Comparison of ENCODE assay signal across 12 cellular contexts in the genomic region with DNA sequence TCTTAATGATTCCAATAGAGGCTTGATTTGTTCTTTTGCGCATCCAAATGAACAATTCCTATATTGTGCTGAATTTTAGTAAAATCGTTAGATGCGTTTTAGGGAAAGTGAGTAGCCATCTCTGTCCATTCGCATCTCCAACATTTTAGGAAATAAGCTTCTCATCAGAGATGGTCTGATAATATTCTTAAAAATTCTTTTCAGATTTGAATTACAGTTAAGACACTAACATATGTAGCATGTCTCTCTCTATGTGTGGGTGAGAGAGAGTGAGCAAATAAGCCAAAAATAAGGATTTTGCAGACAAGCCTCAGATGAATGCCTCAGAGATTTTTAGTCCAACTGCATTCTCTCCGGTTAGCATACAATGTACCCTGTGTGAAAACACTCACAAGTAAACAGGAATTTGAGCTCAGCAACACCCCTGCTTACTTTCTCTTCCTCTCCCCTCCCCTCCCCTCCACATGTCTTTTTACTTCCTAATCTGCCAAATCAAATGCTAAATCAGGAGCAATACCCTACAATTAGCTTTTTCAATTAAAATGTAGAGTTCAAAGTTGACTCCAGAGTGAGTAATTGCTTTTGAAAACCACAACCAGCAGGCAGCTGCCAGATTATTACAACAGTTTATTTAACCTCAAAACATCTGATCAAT.
A peak's percentile ranks its signal among the peaks of the same experiment; 100 is the strongest.
DNase-seq lines count a peak whose midpoint lies in the region; ATAC-seq and TF ChIP-seq lines count a peak whose summit lies in the region.
"Had no signal": no experiment of that assay in that cellular context is flagged by ENCODE, and none has a peak within 500 bp of the region (broad histone marks: within the 10 kb centered on the region; RNA-seq: fewer than 3 reads in every experiment).

No MANE protein-coding gene starts in this region.

- intact Hi-C loops in vagina (cut with DNase I), result loop anchor here (5.0 kb wide), 1 partner anchor 380 kb away; a partner anchor contains a TSS

- TF ChIP-seq CTCF in coronary artery (IDR thresholded peaks at IDR 0.05) (no peak), liver (IDR thresholded peaks at IDR 0.05; ENCODE audit: low read depth, low read length, missing input control) (no peak), vagina (IDR thresholded peaks at IDR 0.05) (no peak)

- no peaks in the 10 kb centered on the region for H3K36me3 ChIP-seq in liver (ENCODE audit: control insufficient read depth in 4 of 4, insufficient read depth in 3 of 4, low read depth in 1 of 4, low read length in 3 of 4)
- H3K36me3 ChIP-seq in vagina, result no peaks in the 10 kb centered on the region
- H3K36me3 ChIP-seq in effector memory CD4-positive, alpha-beta T cell (ENCODE audit: control insufficient read depth, insufficient read depth, low read length), result no peaks in the 10 kb centered on the region
- H3K36me3 ChIP-seq: prostate gland had no signal

- H3K4me3 ChIP-seq in coronary artery, result peak overlapping the region; percentile 38
- H3K4me3 ChIP-seq in liver (ENCODE audit: low read depth in 1 of 3, low read length in 3 of 3), result peak overlapping the region in 1 of 3 donors; percentile 2
- H3K4me3 ChIP-seq in vagina, result no peak overlapping the region
- H3K4me3 ChIP-seq in effector memory CD4-positive, alpha-beta T cell (ENCODE audit: insufficient read depth, low read depth, low read length, poor library complexity, severe bottlenecking), result no peak overlapping the region
- H3K4me3 ChIP-seq: prostate gland had no signal

- TF ChIP-seq POLR2A in vagina (IDR thresholded peaks at IDR 0.05), result no peak

- H3K27ac ChIP-seq in coronary artery (peak overlapping the region; percentile 25 to 76), liver (ENCODE audit: low read depth in 1 of 2, low read length in 2 of 2) (peak overlapping the region; percentile 5 to 34), vagina (peak overlapping the region; percentile 15)
- no peak overlapping the region for H3K27ac ChIP-seq in effector memory CD4-positive, alpha-beta T cell (ENCODE audit: insufficient read depth, low read length, poor library complexity, severe bottlenecking)
- H3K27ac ChIP-seq: prostate gland had no signal

- H3K9me3 ChIP-seq in liver (ENCODE audit: control insufficient read depth in 4 of 4, low read length in 3 of 4), result no peaks in the 10 kb centered on the region
- H3K9me3 ChIP-seq in vagina, result no peaks in the 10 kb centered on the region
- no peaks in the 10 kb centered on the region for H3K9me3 ChIP-seq in effector memory CD4-positive, alpha-beta T cell (ENCODE audit: control insufficient read depth, low read length)
- H3K9me3 ChIP-seq: prostate gland had no signal

- WGBS in liver, result 69% methylated on average over 5 of the region's 5 CpGs

- ATAC-seq in GM21737 (IDR thresholded peaks at IDR 0.05; ENCODE audit: unreplicated experiment), result no peak
- ATAC-seq: PC-3 had no signal

- DNase-seq in SIG-M5 treated with dmso at 0.1 percent for 504 hours (lab: John Stamatoyannopoulos, UW; ENCODE audit: unreplicated experiment) (peak; percentile 14), SIG-M5 (lab: John Stamatoyannopoulos, UW) (no peak), coronary artery (ENCODE audit: low spot score) (no peak), vagina (ENCODE audit: extremely low spot score in 2 of 2) (no peak)
- DNase-seq in activated CD4-positive, alpha-beta T cell treated with anti-CD3 and anti-CD28 coated beads for 48 hours, result no peak
- DNase-seq in effector memory CD4-positive, alpha-beta T cell, result no peak
- DNase-seq: activated CD8-positive, alpha-beta memory T cell treated with anti-CD3 and anti-CD28 coated beads, Interleukin-2, amount 50 U/mL, for 48 hours; mammary epithelial cell; PC-3 had no signal

- TF ChIP-seq RAD21 in liver (IDR thresholded peaks at IDR 0.05), result peak in 1 of 2 donors; percentile 27

- no peak overlapping the region for H3K9ac ChIP-seq in liver (ENCODE audit: low read depth in 1 of 2, low read length in 2 of 2)

- H3K4me1 ChIP-seq in liver (ENCODE audit: control insufficient read depth in 4 of 4, insufficient read depth in 4 of 4, low read length in 3 of 4) (peaks cover 4 to 33% (median 16%) of the 10 kb centered on the region in 4 donors), vagina (peaks cover 35% of the 10 kb centered on the region)
- H3K4me1 ChIP-seq in effector memory CD4-positive, alpha-beta T cell (ENCODE audit: control insufficient read depth, insufficient read depth, low read length, poor library complexity, severe bottlenecking), result no peaks in the 10 kb centered on the region
- H3K4me1 ChIP-seq: prostate gland had no signal

- H3K27me3 ChIP-seq in liver (ENCODE audit: control insufficient read depth in 4 of 4, insufficient read depth in 4 of 4, low read length in 3 of 4) (no peaks in the 10 kb centered on the region), vagina (no peaks in the 10 kb centered on the region)
- no peaks in the 10 kb centered on the region for H3K27me3 ChIP-seq in effector memory CD4-positive, alpha-beta T cell (replicated peaks; ENCODE audit: control insufficient read depth, insufficient read depth, low read length, poor library complexity, severe bottlenecking)

TF ChIP-seq in liver, 16 proteins besides CTCF, POLR2A, EP300 and RAD21:
- TF ChIP-seq, protein P1, sequence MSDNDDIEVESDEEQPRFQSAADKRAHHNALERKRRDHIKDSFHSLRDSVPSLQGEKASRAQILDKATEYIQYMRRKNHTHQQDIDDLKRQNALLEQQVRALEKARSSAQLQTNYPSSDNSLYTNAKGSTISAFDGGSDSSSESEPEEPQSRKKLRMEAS (IDR thresholded peaks at IDR 0.05), result peak; percentile 55
- TF ChIP-seq, protein P2, sequence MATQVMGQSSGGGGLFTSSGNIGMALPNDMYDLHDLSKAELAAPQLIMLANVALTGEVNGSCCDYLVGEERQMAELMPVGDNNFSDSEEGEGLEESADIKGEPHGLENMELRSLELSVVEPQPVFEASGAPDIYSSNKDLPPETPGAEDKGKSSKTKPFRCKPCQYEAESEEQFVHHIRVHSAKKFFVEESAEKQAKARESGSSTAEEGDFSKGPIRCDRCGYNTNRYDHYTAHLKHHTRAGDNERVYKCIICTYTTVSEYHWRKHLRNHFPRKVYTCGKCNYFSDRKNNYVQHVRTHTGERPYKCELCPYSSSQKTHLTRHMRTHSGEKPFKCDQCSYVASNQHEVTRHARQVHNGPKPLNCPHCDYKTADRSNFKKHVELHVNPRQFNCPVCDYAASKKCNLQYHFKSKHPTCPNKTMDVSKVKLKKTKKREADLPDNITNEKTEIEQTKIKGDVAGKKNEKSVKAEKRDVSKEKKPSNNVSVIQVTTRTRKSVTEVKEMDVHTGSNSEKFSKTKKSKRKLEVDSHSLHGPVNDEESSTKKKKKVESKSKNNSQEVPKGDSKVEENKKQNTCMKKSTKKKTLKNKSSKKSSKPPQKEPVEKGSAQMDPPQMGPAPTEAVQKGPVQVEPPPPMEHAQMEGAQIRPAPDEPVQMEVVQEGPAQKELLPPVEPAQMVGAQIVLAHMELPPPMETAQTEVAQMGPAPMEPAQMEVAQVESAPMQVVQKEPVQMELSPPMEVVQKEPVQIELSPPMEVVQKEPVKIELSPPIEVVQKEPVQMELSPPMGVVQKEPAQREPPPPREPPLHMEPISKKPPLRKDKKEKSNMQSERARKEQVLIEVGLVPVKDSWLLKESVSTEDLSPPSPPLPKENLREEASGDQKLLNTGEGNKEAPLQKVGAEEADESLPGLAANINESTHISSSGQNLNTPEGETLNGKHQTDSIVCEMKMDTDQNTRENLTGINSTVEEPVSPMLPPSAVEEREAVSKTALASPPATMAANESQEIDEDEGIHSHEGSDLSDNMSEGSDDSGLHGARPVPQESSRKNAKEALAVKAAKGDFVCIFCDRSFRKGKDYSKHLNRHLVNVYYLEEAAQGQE (IDR thresholded peaks at IDR 0.05), result no peak
- no peak for TF ChIP-seq YY1 (IDR thresholded peaks at IDR 0.05)
- TF ChIP-seq RXRA (IDR thresholded peaks at IDR 0.05), result peak in 1 of 2 donors; percentile 52
- no peak for TF ChIP-seq FOXA1 (IDR thresholded peaks at IDR 0.05)
- peak; percentile 22 for TF ChIP-seq SP1 (IDR thresholded peaks at IDR 0.05)
- peak in 1 of 2 donors; percentile 54 for TF ChIP-seq JUND (IDR thresholded peaks at IDR 0.05)
- no peak for TF ChIP-seq TAF1 (conservative IDR thresholded peaks at IDR 0.05)
- TF ChIP-seq, protein P3, sequence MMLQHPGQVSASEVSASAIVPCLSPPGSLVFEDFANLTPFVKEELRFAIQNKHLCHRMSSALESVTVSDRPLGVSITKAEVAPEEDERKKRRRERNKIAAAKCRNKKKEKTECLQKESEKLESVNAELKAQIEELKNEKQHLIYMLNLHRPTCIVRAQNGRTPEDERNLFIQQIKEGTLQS (IDR thresholded peaks at IDR 0.05), result no peak
- TF ChIP-seq EGR1 (IDR thresholded peaks at IDR 0.05; ENCODE audit: low read depth in 2 of 2), result no peak
- no peak for TF ChIP-seq GABPA (IDR thresholded peaks at IDR 0.05 in 1 of 2, conservative IDR thresholded peaks at IDR 0.05 in 1 of 2)
- TF ChIP-seq HNF4A (conservative IDR thresholded peaks at IDR 0.05), result peak in 1 of 2 donors; percentile 73
- TF ChIP-seq NR2F2 (IDR thresholded peaks at IDR 0.05), result no peak
- peak; percentile 58 for TF ChIP-seq FOXA2 (IDR thresholded peaks at IDR 0.05)
- TF ChIP-seq, protein P4, sequence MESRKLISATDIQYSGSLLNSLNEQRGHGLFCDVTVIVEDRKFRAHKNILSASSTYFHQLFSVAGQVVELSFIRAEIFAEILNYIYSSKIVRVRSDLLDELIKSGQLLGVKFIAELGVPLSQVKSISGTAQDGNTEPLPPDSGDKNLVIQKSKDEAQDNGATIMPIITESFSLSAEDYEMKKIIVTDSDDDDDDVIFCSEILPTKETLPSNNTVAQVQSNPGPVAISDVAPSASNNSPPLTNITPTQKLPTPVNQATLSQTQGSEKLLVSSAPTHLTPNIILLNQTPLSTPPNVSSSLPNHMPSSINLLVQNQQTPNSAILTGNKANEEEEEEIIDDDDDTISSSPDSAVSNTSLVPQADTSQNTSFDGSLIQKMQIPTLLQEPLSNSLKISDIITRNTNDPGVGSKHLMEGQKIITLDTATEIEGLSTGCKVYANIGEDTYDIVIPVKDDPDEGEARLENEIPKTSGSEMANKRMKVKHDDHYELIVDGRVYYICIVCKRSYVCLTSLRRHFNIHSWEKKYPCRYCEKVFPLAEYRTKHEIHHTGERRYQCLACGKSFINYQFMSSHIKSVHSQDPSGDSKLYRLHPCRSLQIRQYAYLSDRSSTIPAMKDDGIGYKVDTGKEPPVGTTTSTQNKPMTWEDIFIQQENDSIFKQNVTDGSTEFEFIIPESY (IDR thresholded peaks at IDR 0.05), result no peak
- no peak for TF ChIP-seq HNF4G (IDR thresholded peaks at IDR 0.05)
